ENCODE assay signal across 12 cellular contexts in genomic region chr19:17021793-17022590, GRCh38. TPM values are rescaled to one million over a fixed set of nuclear protein-coding genes. Genes with fewer than 3 reads are reported as not detected.
A peak's percentile ranks its signal among the peaks of the same experiment; 100 is the strongest.
DNase-seq lines count a peak whose midpoint lies in the region; ATAC-seq and TF ChIP-seq lines count a peak whose summit lies in the region.
"Had no signal": no experiment of that assay in that cellular context is flagged by ENCODE, and none has a peak within 500 bp of the region (broad histone marks: within the 10 kb centered on the region; RNA-seq: fewer than 3 reads in every experiment).

No MANE protein-coding gene starts in this region.

- peaks cover 9% of the 10 kb centered on the region for H3K9me3 Mint-ChIP-seq in endothelial cell (ENCODE audit: unreplicated experiment)

- peaks cover 13% of the 10 kb centered on the region for H3K9me3 ChIP-seq in mesenchymal stem cell (ENCODE audit: control insufficient read depth, low read length)

- H3K4me1 Mint-ChIP-seq in endothelial cell (ENCODE audit: unreplicated experiment) = peaks cover 5% of the 10 kb centered on the region

- no peak overlapping the region for H3K18ac ChIP-seq in mesenchymal stem cell (ENCODE audit: low read depth in 1 of 2, low read length in 2 of 2)

- WGBS in mesenchymal stem cell = 91% methylated on average over 12 of the region's 12 CpGs

- no peak overlapping the region for H2AK5ac ChIP-seq in mesenchymal stem cell (ENCODE audit: low read length, severe bottlenecking)

- ATAC-seq in GM18502 (IDR thresholded peaks at IDR 0.05; ENCODE audit: poor library complexity, unreplicated experiment) = no peak
- no peak for ATAC-seq in HG02642 (IDR thresholded peaks at IDR 0.05; ENCODE audit: poor library complexity, unreplicated experiment)
- ATAC-seq: activated T-cell treated with anti-CD3 and anti-CD28 coated beads, Interleukin-2, amount 50 U/mL, for 72 hours had no signal

- H3K79me1 ChIP-seq in mesenchymal stem cell (replicated peaks; ENCODE audit: low read length, poor library complexity, severe bottlenecking) = no peaks in the 10 kb centered on the region

- peaks cover 8% of the 10 kb centered on the region for H3K4me1 ChIP-seq in mesenchymal stem cell (ENCODE audit: control insufficient read depth, insufficient read depth, low read depth, low read length)

- no peak overlapping the region for H3K4me3 ChIP-seq in mesenchymal stem cell (ENCODE audit: insufficient read depth in 1 of 2, low read depth in 1 of 2, low read length in 2 of 2)
- H3K4me3 ChIP-seq: cardiac muscle cell had no signal

- H3K36me3 ChIP-seq in mesenchymal stem cell (ENCODE audit: control insufficient read depth in 1 of 2, insufficient read depth in 2 of 2, low read depth in 1 of 2, low read length in 2 of 2) = no peaks in the 10 kb centered on the region
- H3K36me3 ChIP-seq: cardiac muscle cell had no signal

- H2BK15ac ChIP-seq in mesenchymal stem cell (ENCODE audit: low read depth, poor library complexity, severe bottlenecking) = no peak overlapping the region

- peak overlapping the region; percentile 74 for H3K4me3 Mint-ChIP-seq in endothelial cell (ENCODE audit: unreplicated experiment)
- H3K4me3 Mint-ChIP-seq: activated T-cell treated with anti-CD3 and anti-CD28 coated beads, Interleukin-2, amount 50 U/mL, for 72 hours had no signal

- H3K4me2 ChIP-seq in mesenchymal stem cell (ENCODE audit: low read length, poor library complexity, severe bottlenecking) = no peak overlapping the region

- no peak overlapping the region for H3K27ac ChIP-seq in mesenchymal stem cell (ENCODE audit: low read length, poor library complexity, severe bottlenecking)
- H3K27ac ChIP-seq: cardiac muscle cell had no signal

- H3K27ac Mint-ChIP-seq in endothelial cell (ENCODE audit: unreplicated experiment) = no peak overlapping the region
- H3K27ac Mint-ChIP-seq: activated T-cell treated with anti-CD3 and anti-CD28 coated beads, Interleukin-2, amount 50 U/mL, for 72 hours had no signal

- no peak overlapping the region for H3K9ac ChIP-seq in mesenchymal stem cell (ENCODE audit: low read length)

- no peak for TF ChIP-seq CTCF in endothelial cell (IDR thresholded peaks at IDR 0.05; ENCODE audit: unreplicated experiment)

- H2AFZ ChIP-seq in mesenchymal stem cell (ENCODE audit: low read depth, low read length) = no peak overlapping the region

- no peak overlapping the region for H2BK120ac ChIP-seq in mesenchymal stem cell (ENCODE audit: low read depth, low read length)

- peaks cover 25 to 28% of the 10 kb centered on the region in 2 experiments for H3K27me3 ChIP-seq in mesenchymal stem cell (ENCODE audit: control insufficient read depth in 1 of 2, insufficient read depth in 1 of 2, low read length in 2 of 2)

- no peak overlapping the region for H3K4ac ChIP-seq in mesenchymal stem cell (ENCODE audit: low read depth in 1 of 2, low read length in 2 of 2)

- peaks cover 15% of the 10 kb centered on the region for H3K36me3 Mint-ChIP-seq in endothelial cell (ENCODE audit: low read depth, unreplicated experiment)

- H4K91ac ChIP-seq in mesenchymal stem cell (ENCODE audit: low read length) = no peak overlapping the region

- H3K27me3 Mint-ChIP-seq in endothelial cell (ENCODE audit: unreplicated experiment) = peaks cover 8% of the 10 kb centered on the region

- H3K23ac ChIP-seq in mesenchymal stem cell (ENCODE audit: low read length in 2 of 2) = no peak overlapping the region

- DNase-seq in EH (ENCODE audit: low read depth) (peak; percentile 15), NOMO-1 treated with DMSO at 0.1 percent for 48 hours (lab: John Stamatoyannopoulos, UW; ENCODE audit: unreplicated experiment) (peak; percentile 63), endothelial cell (ENCODE audit: low spot score) (no peak), mesenchymal stem cell (peak; percentile 61), NCI-H2029 (lab: John Stamatoyannopoulos, UW) (no peak), mesenteric fat pad (ENCODE audit: low spot score) (no peak)
- DNase-seq: activated T-cell treated with anti-CD3 and anti-CD28 coated beads, Interleukin-2, amount 50 U/mL, for 72 hours; NCI-H146 had no signal

- H4K8ac ChIP-seq in mesenchymal stem cell (ENCODE audit: low read length) = no peak overlapping the region

- no peak overlapping the region for H2BK12ac ChIP-seq in mesenchymal stem cell (ENCODE audit: low read length in 2 of 2)

- no peak overlapping the region for H2BK5ac ChIP-seq in mesenchymal stem cell (ENCODE audit: low read depth, low read length, poor library complexity, severe bottlenecking)

- H3K14ac ChIP-seq in mesenchymal stem cell (ENCODE audit: low read length in 2 of 2) = no peak overlapping the region

RNA-seq across cellular contexts. Expression of gene CPAMD8, which starts 4.6 kb away (rescaled TPM):
- total RNA-seq in endothelial cell (ENCODE audit: unreplicated experiment) = 4.8 TPM
- polyA plus RNA-seq in mesenchymal stem cell (2013, experiment 1 of 2) = 3.7 TPM
- 3.3 TPM for polyA plus RNA-seq in mesenchymal stem cell (2013, experiment 2 of 2)
- 8.4 TPM for total RNA-seq in mesenteric fat pad
- total RNA-seq: myocyte had no signal

RNA-seq across cellular contexts. Expression of gene HAUS8, which starts 53.3 kb away (rescaled TPM):
- total RNA-seq in endothelial cell (ENCODE audit: unreplicated experiment) (6.9 TPM), mesenteric fat pad (7.2 TPM)
- polyA plus RNA-seq in mesenchymal stem cell (2013, experiment 1 of 2) = 5.1 TPM
- 6.6 TPM for polyA plus RNA-seq in mesenchymal stem cell (2013, experiment 2 of 2)

RNA-seq across cellular contexts. Expression of gene MYO9B, which starts 53.6 kb away (rescaled TPM):
- total RNA-seq in endothelial cell (ENCODE audit: unreplicated experiment) (62.4 TPM), mesenteric fat pad (103 TPM)
- 49.4 TPM for polyA plus RNA-seq in mesenchymal stem cell (2013, experiment 1 of 2)
- polyA plus RNA-seq in mesenchymal stem cell (2013, experiment 2 of 2) = 51.6 TPM

Comparison
In these comparisons a context has a peak if more than half of its experiments do, and no peak if none do; other contexts are left out.
1. DNase-seq: peak in EH (single experiment), NOMO-1 treated with DMSO at 0.1 percent for 48 hours (single experiment) and mesenchymal stem cell (single experiment); none in endothelial cell (single experiment), NCI-H2029 (single experiment) and mesenteric fat pad (single experiment).